In the genomic region with DNA sequence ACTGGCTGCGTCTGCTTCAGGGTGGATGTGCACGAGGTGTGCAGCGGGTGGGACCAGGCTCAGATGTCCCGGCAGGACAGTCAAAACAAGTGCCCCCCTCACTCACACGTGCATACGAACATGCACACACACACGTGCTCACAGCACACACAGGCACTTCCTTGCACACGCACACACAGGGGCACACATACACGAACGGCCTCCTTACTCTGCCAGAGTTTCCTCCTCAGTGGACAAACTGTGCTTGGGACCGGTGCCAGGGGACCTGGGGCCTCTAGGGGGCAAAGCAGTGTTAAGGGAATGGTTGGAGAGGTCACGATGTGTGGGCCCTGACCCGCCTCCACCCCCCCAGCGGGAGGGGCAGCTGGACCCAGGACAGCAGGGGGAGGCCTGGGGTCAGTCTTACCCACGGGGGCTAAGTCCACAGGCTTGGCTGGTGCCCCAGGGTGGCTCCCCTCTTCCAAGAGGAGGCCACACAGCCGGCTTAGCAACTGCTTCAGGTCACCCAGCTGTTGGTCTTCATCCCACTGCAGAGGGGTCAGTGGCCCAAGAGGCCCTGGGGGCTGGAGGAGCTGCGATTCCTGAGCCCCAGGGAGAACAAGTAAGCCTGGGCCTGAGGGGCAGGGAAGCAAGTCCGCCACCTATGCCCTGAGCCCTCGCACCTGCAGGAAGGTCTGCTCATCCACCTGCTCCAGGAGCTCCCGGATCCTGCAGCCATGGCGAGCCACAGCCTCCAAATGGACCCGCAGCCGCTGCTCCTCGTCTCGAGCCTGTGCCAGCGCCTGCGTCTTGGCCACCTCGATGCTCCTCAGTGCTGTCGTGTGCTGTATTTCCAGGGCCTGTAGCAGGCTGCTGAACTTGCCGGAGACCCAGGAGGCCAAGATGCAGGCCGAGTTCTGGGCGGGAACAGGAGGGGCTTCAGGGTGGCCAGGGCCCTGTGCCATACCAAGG, we compare ENCODE assay signal across 1 cellular context.
TF ChIP-seq lines count a peak whose summit lies in the region.

No MANE protein-coding gene starts in this region.

TF ChIP-seq in HepG2, 621 proteins besides CTCF, POLR2A, EP300 and RAD21 (continued from another document and continues in another):
- TF ChIP-seq HDAC1 (CRISPR knock-in tag; IDR thresholded peaks at IDR 0.05) (peak; percentile 91), SRSF1 (optimal IDR thresholded peaks at IDR 0.05; ENCODE audit: low read depth, low read length) (no peak), NFE2 (CRISPR knock-in tag; IDR thresholded peaks at IDR 0.05) (no peak), MAZ (IDR thresholded peaks at IDR 0.05; ENCODE audit: borderline replicate concordance, low read depth, low read length) (peak; percentile 81; the same call in 1 of the 2 replicates), MAZ (CRISPR knock-in tag; IDR thresholded peaks at IDR 0.05; ENCODE audit: low read depth) (peak; percentile 86), CAMTA2 (CRISPR knock-in tag; IDR thresholded peaks at IDR 0.05; ENCODE audit: borderline replicate concordance) (no peak), ARID2 (CRISPR knock-in tag; IDR thresholded peaks at IDR 0.05; ENCODE audit: borderline replicate concordance) (peak; percentile 94; the same call in 1 of the 2 replicates), RNF2 (conservative IDR thresholded peaks at IDR 0.05; ENCODE audit: low read depth) (no peak; the same call in 1 of the 2 replicates), MAFK (conservative IDR thresholded peaks at IDR 0.05 in 1 of 2, IDR thresholded peaks at IDR 0.05 in 1 of 2; ENCODE audit: low read length in 2 of 2) (no peak), ASH2L (IDR thresholded peaks at IDR 0.05; ENCODE audit: insufficient read length, low read depth, low read length) (peak; percentile 58), FOXM1 (CRISPR knock-in tag; IDR thresholded peaks at IDR 0.05) (no peak), ATRX (CRISPR knock-in tag; IDR thresholded peaks at IDR 0.05; ENCODE audit: borderline replicate concordance) (no peak), HOXA5 (CRISPR knock-in tag; IDR thresholded peaks at IDR 0.05) (peak; percentile 86), TRIM24 (CRISPR knock-in tag; IDR thresholded peaks at IDR 0.05) (no peak), ZNF3 (CRISPR knock-in tag; IDR thresholded peaks at IDR 0.05) (no peak), ZZZ3 (CRISPR knock-in tag; IDR thresholded peaks at IDR 0.05; ENCODE audit: borderline replicate concordance) (no peak), TOE1 (CRISPR knock-in tag; IDR thresholded peaks at IDR 0.05) (0 out of 2 replicates have a peak, but pooled peaks have one; percentile 44), NFKB2 (CRISPR knock-in tag; IDR thresholded peaks at IDR 0.05; ENCODE audit: borderline replicate concordance) (no peak), ZNF816 (CRISPR knock-in tag; IDR thresholded peaks at IDR 0.05; ENCODE audit: borderline replicate concordance) (peak; percentile 77; the same call in 1 of the 2 replicates), STAT5B (CRISPR knock-in tag; IDR thresholded peaks at IDR 0.05) (0 out of 2 replicates have a peak, but pooled peaks have one; percentile 55), HOXA3 (CRISPR knock-in tag; IDR thresholded peaks at IDR 0.05) (peak; percentile 51), MAF1 (CRISPR knock-in tag; IDR thresholded peaks at IDR 0.05; ENCODE audit: borderline replicate concordance) (no peak; the same call in 1 of the 2 replicates), GTF2F1 (IDR thresholded peaks at IDR 0.05; ENCODE audit: low read length) (no peak), KDM6A (CRISPR knock-in tag; IDR thresholded peaks at IDR 0.05; ENCODE audit: low read depth) (peak; percentile 83), ZNF556 (CRISPR knock-in tag; IDR thresholded peaks at IDR 0.05; ENCODE audit: borderline replicate concordance) (no peak; the same call in 1 of the 2 replicates), SP1 (IDR thresholded peaks at IDR 0.05) (no peak), SP1 (CRISPR knock-in tag; IDR thresholded peaks at IDR 0.05) (peak; percentile 43), ZBTB42 (CRISPR knock-in tag; IDR thresholded peaks at IDR 0.05) (no peak), PLRG1 (conservative IDR thresholded peaks at IDR 0.05) (no peak), NFRKB (IDR thresholded peaks at IDR 0.05) (no peak), ZMYM3 (CRISPR knock-in tag; IDR thresholded peaks at IDR 0.05) (no peak), ZNF234 (CRISPR knock-in tag; conservative IDR thresholded peaks at IDR 0.05) (no peak), ZNF138 (CRISPR knock-in tag; IDR thresholded peaks at IDR 0.05; ENCODE audit: low read depth) (0 out of 2 replicates have a peak, but pooled peaks have one; percentile 33), ZNF530 (CRISPR knock-in tag; IDR thresholded peaks at IDR 0.05; ENCODE audit: low read depth) (peak; percentile 83), ZMYM4 (CRISPR knock-in tag; IDR thresholded peaks at IDR 0.05) (peak; percentile 62; the same call in 1 of the 2 replicates), ZNF841 (CRISPR knock-in tag; IDR thresholded peaks at IDR 0.05; ENCODE audit: borderline replicate concordance) (no peak), ZBTB7A (CRISPR knock-in tag; IDR thresholded peaks at IDR 0.05) (peak; percentile 94; the same call in 1 of the 2 replicates), ZNF776 (CRISPR knock-in tag; IDR thresholded peaks at IDR 0.05) (no peak), ZNF569 (CRISPR knock-in tag; IDR thresholded peaks at IDR 0.05; ENCODE audit: borderline replicate concordance) (0 out of 2 replicates have a peak, but pooled peaks have one; percentile 10), ZNF329 (CRISPR knock-in tag; IDR thresholded peaks at IDR 0.05; ENCODE audit: low read depth) (no peak), CHD2 (IDR thresholded peaks at IDR 0.05; ENCODE audit: low read depth, low read length) (no peak), ZNF773 (CRISPR knock-in tag; IDR thresholded peaks at IDR 0.05; ENCODE audit: borderline replicate concordance) (0 out of 2 replicates have a peak, but pooled peaks have one; percentile 40), ZNF367 (CRISPR knock-in tag; IDR thresholded peaks at IDR 0.05; ENCODE audit: borderline replicate concordance) (0 out of 2 replicates have a peak, but pooled peaks have one; percentile 41), ZNF577 (CRISPR knock-in tag; IDR thresholded peaks at IDR 0.05; ENCODE audit: borderline replicate concordance, low read depth) (no peak), SMAD9 (CRISPR knock-in tag; IDR thresholded peaks at IDR 0.05) (no peak), MED1 (CRISPR knock-in tag; IDR thresholded peaks at IDR 0.05) (peak; percentile 65), ZFP37 (CRISPR knock-in tag; IDR thresholded peaks at IDR 0.05; ENCODE audit: borderline replicate concordance) (peak; percentile 58; the same call in 1 of the 2 replicates), ZNF672 (CRISPR knock-in tag; IDR thresholded peaks at IDR 0.05) (no peak), KDM2A (CRISPR knock-in tag; IDR thresholded peaks at IDR 0.05; ENCODE audit: borderline replicate concordance, low read depth) (peak; percentile 36; the same call in 1 of the 2 replicates), ZSCAN22 (CRISPR knock-in tag; IDR thresholded peaks at IDR 0.05) (0 out of 2 replicates have a peak, but pooled peaks have one; percentile 24), NFE2L2 (IDR thresholded peaks at IDR 0.05; ENCODE audit: low read length) (no peak), ZNF224 (CRISPR knock-in tag; IDR thresholded peaks at IDR 0.05) (no peak), TAF15 (IDR thresholded peaks at IDR 0.05; ENCODE audit: low read depth, low read length, poor library complexity, severe bottlenecking) (no peak), HDAC6 (IDR thresholded peaks at IDR 0.05; ENCODE audit: low read depth, low read length) (no peak), ZNF598 (CRISPR knock-in tag; IDR thresholded peaks at IDR 0.05; ENCODE audit: borderline replicate concordance) (no peak), RBM22 (optimal IDR thresholded peaks at IDR 0.05; ENCODE audit: low read length) (no peak)
- TF ChIP-seq, protein P1, sequence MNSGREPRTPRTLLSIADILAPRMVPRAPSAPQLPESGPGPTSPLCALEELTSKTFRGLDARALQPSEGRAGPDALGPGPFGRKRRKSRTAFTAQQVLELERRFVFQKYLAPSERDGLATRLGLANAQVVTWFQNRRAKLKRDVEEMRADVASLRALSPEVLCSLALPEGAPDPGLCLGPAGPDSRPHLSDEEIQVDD (CRISPR knock-in tag; IDR thresholded peaks at IDR 0.05; ENCODE audit: borderline replicate concordance), result peak; percentile 73; the same call in 1 of the 2 replicates
- TF ChIP-seq, protein P2, sequence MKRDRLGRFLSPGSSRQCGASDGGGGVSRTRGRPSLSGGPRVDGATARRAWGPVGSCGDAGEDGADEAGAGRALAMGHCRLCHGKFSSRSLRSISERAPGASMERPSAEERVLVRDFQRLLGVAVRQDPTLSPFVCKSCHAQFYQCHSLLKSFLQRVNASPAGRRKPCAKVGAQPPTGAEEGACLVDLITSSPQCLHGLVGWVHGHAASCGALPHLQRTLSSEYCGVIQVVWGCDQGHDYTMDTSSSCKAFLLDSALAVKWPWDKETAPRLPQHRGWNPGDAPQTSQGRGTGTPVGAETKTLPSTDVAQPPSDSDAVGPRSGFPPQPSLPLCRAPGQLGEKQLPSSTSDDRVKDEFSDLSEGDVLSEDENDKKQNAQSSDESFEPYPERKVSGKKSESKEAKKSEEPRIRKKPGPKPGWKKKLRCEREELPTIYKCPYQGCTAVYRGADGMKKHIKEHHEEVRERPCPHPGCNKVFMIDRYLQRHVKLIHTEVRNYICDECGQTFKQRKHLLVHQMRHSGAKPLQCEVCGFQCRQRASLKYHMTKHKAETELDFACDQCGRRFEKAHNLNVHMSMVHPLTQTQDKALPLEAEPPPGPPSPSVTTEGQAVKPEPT (CRISPR knock-in tag; IDR thresholded peaks at IDR 0.05; ENCODE audit: low read depth), result no peak; the same call in 1 of the 2 replicates
- TF ChIP-seq, protein P3, sequence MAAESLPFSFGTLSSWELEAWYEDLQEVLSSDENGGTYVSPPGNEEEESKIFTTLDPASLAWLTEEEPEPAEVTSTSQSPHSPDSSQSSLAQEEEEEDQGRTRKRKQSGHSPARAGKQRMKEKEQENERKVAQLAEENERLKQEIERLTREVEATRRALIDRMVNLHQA (CRISPR knock-in tag; IDR thresholded peaks at IDR 0.05), result no peak
- TF ChIP-seq, protein P4, sequence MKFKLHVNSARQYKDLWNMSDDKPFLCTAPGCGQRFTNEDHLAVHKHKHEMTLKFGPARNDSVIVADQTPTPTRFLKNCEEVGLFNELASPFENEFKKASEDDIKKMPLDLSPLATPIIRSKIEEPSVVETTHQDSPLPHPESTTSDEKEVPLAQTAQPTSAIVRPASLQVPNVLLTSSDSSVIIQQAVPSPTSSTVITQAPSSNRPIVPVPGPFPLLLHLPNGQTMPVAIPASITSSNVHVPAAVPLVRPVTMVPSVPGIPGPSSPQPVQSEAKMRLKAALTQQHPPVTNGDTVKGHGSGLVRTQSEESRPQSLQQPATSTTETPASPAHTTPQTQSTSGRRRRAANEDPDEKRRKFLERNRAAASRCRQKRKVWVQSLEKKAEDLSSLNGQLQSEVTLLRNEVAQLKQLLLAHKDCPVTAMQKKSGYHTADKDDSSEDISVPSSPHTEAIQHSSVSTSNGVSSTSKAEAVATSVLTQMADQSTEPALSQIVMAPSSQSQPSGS (CRISPR knock-in tag; IDR thresholded peaks at IDR 0.05), result no peak; the same call in 1 of the 2 replicates
- TF ChIP-seq, protein P5, sequence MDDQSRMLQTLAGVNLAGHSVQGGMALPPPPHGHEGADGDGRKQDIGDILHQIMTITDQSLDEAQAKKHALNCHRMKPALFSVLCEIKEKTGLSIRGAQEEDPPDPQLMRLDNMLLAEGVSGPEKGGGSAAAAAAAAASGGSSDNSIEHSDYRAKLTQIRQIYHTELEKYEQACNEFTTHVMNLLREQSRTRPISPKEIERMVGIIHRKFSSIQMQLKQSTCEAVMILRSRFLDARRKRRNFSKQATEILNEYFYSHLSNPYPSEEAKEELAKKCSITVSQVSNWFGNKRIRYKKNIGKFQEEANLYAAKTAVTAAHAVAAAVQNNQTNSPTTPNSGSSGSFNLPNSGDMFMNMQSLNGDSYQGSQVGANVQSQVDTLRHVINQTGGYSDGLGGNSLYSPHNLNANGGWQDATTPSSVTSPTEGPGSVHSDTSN (CRISPR knock-in tag; IDR thresholded peaks at IDR 0.05; ENCODE audit: borderline replicate concordance), result no peak
- TF ChIP-seq, protein P6, sequence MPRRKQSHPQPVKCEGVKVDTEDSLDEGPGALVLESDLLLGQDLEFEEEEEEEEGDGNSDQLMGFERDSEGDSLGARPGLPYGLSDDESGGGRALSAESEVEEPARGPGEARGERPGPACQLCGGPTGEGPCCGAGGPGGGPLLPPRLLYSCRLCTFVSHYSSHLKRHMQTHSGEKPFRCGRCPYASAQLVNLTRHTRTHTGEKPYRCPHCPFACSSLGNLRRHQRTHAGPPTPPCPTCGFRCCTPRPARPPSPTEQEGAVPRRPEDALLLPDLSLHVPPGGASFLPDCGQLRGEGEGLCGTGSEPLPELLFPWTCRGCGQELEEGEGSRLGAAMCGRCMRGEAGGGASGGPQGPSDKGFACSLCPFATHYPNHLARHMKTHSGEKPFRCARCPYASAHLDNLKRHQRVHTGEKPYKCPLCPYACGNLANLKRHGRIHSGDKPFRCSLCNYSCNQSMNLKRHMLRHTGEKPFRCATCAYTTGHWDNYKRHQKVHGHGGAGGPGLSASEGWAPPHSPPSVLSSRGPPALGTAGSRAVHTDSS (CRISPR knock-in tag; conservative IDR thresholded peaks at IDR 0.05), result no peak
- TF ChIP-seq, protein P7, sequence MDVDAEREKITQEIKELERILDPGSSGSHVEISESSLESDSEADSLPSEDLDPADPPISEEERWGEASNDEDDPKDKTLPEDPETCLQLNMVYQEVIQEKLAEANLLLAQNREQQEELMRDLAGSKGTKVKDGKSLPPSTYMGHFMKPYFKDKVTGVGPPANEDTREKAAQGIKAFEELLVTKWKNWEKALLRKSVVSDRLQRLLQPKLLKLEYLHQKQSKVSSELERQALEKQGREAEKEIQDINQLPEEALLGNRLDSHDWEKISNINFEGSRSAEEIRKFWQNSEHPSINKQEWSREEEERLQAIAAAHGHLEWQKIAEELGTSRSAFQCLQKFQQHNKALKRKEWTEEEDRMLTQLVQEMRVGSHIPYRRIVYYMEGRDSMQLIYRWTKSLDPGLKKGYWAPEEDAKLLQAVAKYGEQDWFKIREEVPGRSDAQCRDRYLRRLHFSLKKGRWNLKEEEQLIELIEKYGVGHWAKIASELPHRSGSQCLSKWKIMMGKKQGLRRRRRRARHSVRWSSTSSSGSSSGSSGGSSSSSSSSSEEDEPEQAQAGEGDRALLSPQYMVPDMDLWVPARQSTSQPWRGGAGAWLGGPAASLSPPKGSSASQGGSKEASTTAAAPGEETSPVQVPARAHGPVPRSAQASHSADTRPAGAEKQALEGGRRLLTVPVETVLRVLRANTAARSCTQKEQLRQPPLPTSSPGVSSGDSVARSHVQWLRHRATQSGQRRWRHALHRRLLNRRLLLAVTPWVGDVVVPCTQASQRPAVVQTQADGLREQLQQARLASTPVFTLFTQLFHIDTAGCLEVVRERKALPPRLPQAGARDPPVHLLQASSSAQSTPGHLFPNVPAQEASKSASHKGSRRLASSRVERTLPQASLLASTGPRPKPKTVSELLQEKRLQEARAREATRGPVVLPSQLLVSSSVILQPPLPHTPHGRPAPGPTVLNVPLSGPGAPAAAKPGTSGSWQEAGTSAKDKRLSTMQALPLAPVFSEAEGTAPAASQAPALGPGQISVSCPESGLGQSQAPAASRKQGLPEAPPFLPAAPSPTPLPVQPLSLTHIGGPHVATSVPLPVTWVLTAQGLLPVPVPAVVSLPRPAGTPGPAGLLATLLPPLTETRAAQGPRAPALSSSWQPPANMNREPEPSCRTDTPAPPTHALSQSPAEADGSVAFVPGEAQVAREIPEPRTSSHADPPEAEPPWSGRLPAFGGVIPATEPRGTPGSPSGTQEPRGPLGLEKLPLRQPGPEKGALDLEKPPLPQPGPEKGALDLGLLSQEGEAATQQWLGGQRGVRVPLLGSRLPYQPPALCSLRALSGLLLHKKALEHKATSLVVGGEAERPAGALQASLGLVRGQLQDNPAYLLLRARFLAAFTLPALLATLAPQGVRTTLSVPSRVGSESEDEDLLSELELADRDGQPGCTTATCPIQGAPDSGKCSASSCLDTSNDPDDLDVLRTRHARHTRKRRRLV (CRISPR knock-in tag; IDR thresholded peaks at IDR 0.05), result no peak
